In genomic region chrX:67714004-67714403, GRCh38 we compare ENCODE assay signal across 4 cellular contexts.
"Had no signal": no experiment of that assay in that cellular context is flagged by ENCODE, and none has a peak within 500 bp of the region (broad histone marks: within the 10 kb centered on the region; RNA-seq: fewer than 3 reads in every experiment).

No MANE protein-coding gene starts in this region.

- H3K27ac ChIP-seq: HL-60 had no signal

- H3K4me3 ChIP-seq: K562 had no signal

- DNase-seq: IMR-90 had no signal

- ATAC-seq: HepG2, K562 had no signal
